Comparison of ENCODE assay signal across 9 cellular contexts in genomic region chr21:25573409-25574206, GRCh38.
DNase-seq lines count a peak whose midpoint lies in the region; ATAC-seq and TF ChIP-seq lines count a peak whose summit lies in the region.
"Had no signal": no experiment of that assay in that cellular context is flagged by ENCODE, and none has a peak within 500 bp of the region (broad histone marks: within the 10 kb centered on the region; RNA-seq: fewer than 3 reads in every experiment).

No MANE protein-coding gene starts in this region.

- DNase-seq in CD1c-positive myeloid dendritic cell (ENCODE audit: extremely low spot score) (peak; percentile 81), Kasumi-1 (lab: John Stamatoyannopoulos, UW) (peak; percentile 46 to 54), fibroblast of mammary gland (ENCODE audit: low read depth) (peak; percentile 97), NCI-H2081 treated with DMSO at 0.1 percent for 48 hours (lab: John Stamatoyannopoulos, UW) (no peak)
- peak; percentile 32 for DNase-seq in activated CD4-positive, alpha-beta T cell treated with anti-CD3 and anti-CD28 coated beads, Interleukin-2, amount 50 U/mL, for 1 hour
- DNase-seq in stimulated activated CD4-positive, alpha-beta T cell treated with anti-CD3 and anti-CD28 coated beads, TNF-alpha, amount 100 ng/mL, for 1 hour (ENCODE audit: low read depth in 3 of 3, low spot score in 1 of 3), result peak in 2 of 3 donors; percentile 10 to 38
- DNase-seq: right lobe of liver had no signal

- H3K4me3 ChIP-seq in fibroblast of mammary gland (ENCODE audit: control insufficient read depth, low read depth, low read length), result no peak overlapping the region
- H3K4me3 ChIP-seq: right lobe of liver had no signal

- TF ChIP-seq CTCF in fibroblast of mammary gland (conservative IDR thresholded peaks at IDR 0.05; ENCODE audit: control insufficient read depth, insufficient read depth, low read depth, low read length), result no peak

- ATAC-seq in GM19452 (IDR thresholded peaks at IDR 0.05; ENCODE audit: unreplicated experiment), result peak; percentile 23
- ATAC-seq in HG03095 (IDR thresholded peaks at IDR 0.05; ENCODE audit: unreplicated experiment), result no peak
